ENCODE assay signal across 9 cellular contexts in the genomic region with DNA sequence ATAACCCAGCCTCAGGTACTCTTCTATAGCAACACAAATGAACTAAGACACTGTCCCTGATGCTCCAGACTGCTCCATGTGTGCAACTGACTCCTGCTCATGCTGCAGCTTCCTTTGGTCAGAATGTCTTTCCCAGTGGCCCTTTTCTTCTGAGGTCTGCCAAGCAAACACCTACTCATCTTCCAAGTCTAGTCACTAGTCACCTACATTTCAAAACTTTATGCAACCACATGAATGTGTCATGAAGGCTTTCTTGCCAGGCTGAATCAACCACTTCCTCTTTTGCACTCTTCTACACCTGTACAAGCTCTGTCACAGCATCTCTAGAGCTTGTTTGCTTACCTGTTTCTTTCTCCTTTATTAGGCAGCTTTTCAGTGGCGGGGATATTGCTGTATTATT.
DNase-seq lines count a peak whose midpoint lies in the region; ATAC-seq and TF ChIP-seq lines count a peak whose summit lies in the region.
"Had no signal": no experiment of that assay in that cellular context is flagged by ENCODE, and none has a peak within 500 bp of the region (broad histone marks: within the 10 kb centered on the region; RNA-seq: fewer than 3 reads in every experiment).

No MANE protein-coding gene starts in this region.

- H3F3A ChIP-seq in PC-9 (ENCODE audit: insufficient read depth, low read depth) = no peaks in the 10 kb centered on the region
- H3F3A ChIP-seq in neural progenitor cell (ENCODE audit: low read depth) = no peaks in the 10 kb centered on the region

- CTCF ChIA-PET in T-cell (lab: Charles Lee) (interaction anchor here (0.6 to 1.0 kb wide), 2 partner anchors 380 to 868 kb away, joined by 3 read pairs; no protein-coding TSS in a partner anchor), PC-9 (lab: Charles Lee) (no interaction called here)

- H3K36me3 ChIP-seq in PC-9 (ENCODE audit: low read depth) = no peaks in the 10 kb centered on the region
- H3K36me3 ChIP-seq in neural progenitor cell = no peaks in the 10 kb centered on the region

- H2AFZ ChIP-seq in PC-9 (no peak overlapping the region), neural progenitor cell (replicated peaks) (no peak overlapping the region)

- H3K9me3 ChIP-seq in PC-9 (ENCODE audit: insufficient read depth, low read depth) = no peaks in the 10 kb centered on the region
- no peaks in the 10 kb centered on the region for H3K9me3 ChIP-seq in neural progenitor cell (ENCODE audit: low read depth)

- ATAC-seq in GM18499 (IDR thresholded peaks at IDR 0.05; ENCODE audit: insufficient read depth, unreplicated experiment) (peak; percentile 97), GM21360 (IDR thresholded peaks at IDR 0.05; ENCODE audit: unreplicated experiment) (peak; percentile 98), HG03196 (IDR thresholded peaks at IDR 0.05; ENCODE audit: unreplicated experiment) (peak; percentile 92), T-cell (replicated peaks in 1 of 4) (peak; percentile 58 to 81 (median 74))

- peaks cover 4 to 6% of the 10 kb centered on the region in 2 donors for H3K27me3 Mint-ChIP-seq in T-cell
- no peaks in the 10 kb centered on the region for H3K27me3 Mint-ChIP-seq in neural progenitor cell (ENCODE audit: insufficient read depth, low read depth)

- intact Hi-C loops in PC-9 (cut with micrococcal nuclease; ENCODE audit: unreplicated experiment) = no loop called here

- BruUV-seq in PC-9 (replicated peaks; lab: Mats Ljungman, UMichigan) = no TSS peak

- H3K4me3 Mint-ChIP-seq in T-cell (no peak overlapping the region), neural progenitor cell (no peak overlapping the region)

- H3K27me3 ChIP-seq in PC-9 (ENCODE audit: insufficient read depth, low read depth) (no peaks in the 10 kb centered on the region), neural progenitor cell (no peaks in the 10 kb centered on the region)

- H3K4me3 ChIP-seq in PC-9 = no peak overlapping the region
- H3K4me3 ChIP-seq in neural progenitor cell = no peak overlapping the region

- H3K27ac Mint-ChIP-seq in T-cell (peak overlapping the region; percentile 32 to 57), neural progenitor cell (no peak overlapping the region)

- H3K36me3 Mint-ChIP-seq in T-cell = no peaks in the 10 kb centered on the region
- no peaks in the 10 kb centered on the region for H3K36me3 Mint-ChIP-seq in neural progenitor cell

- no peak for DNase-seq in T-cell
- DNase-seq in amygdala (lab: John Stamatoyannopoulos, UW) = no peak
- no peak for DNase-seq in PC-9
- no peak for DNase-seq in neural progenitor cell (ENCODE audit: low spot score)
- no peak for DNase-seq in NCI-H446 (lab: John Stamatoyannopoulos, UW)
- DNase-seq: NCI-H1105 had no signal

- no peaks in the 10 kb centered on the region for H3K9me2 ChIP-seq in PC-9 (ENCODE audit: insufficient read depth)

- no peak overlapping the region for H3K9ac ChIP-seq in neural progenitor cell

- no peaks in the 10 kb centered on the region for H3K79me2 ChIP-seq in PC-9 (ENCODE audit: low read depth)
- no peaks in the 10 kb centered on the region for H3K79me2 ChIP-seq in neural progenitor cell (ENCODE audit: low read depth)

- H4K20me1 ChIP-seq in PC-9 (ENCODE audit: insufficient read depth) = no peaks in the 10 kb centered on the region
- no peaks in the 10 kb centered on the region for H4K20me1 ChIP-seq in neural progenitor cell (ENCODE audit: low read depth)

- H3K27ac ChIP-seq in PC-9 (no peak overlapping the region), neural progenitor cell (no peak overlapping the region)

- H3K4me1 Mint-ChIP-seq in T-cell = peaks cover 8 to 14% (median 13%) of the 10 kb centered on the region in 3 donors
- no peaks in the 10 kb centered on the region for H3K4me1 Mint-ChIP-seq in neural progenitor cell

- H3K9me3 Mint-ChIP-seq in T-cell (no peaks in the 10 kb centered on the region), neural progenitor cell (no peaks in the 10 kb centered on the region)

- H3K4me1 ChIP-seq in PC-9 (replicated peaks; ENCODE audit: insufficient read depth) = no peaks in the 10 kb centered on the region
- no peaks in the 10 kb centered on the region for H3K4me1 ChIP-seq in neural progenitor cell

- TF ChIP-seq CTCF in PC-9 (conservative IDR thresholded peaks at IDR 0.05) = no peak
- TF ChIP-seq CTCF in neural progenitor cell (IDR thresholded peaks at IDR 0.05) = no peak

- H3K4me2 ChIP-seq in PC-9 (no peak overlapping the region), neural progenitor cell (no peak overlapping the region)

- POLR2A ChIA-PET in T-cell (lab: Charles Lee) (no interaction called here), PC-9 (lab: Charles Lee; ENCODE audit: unreplicated experiment) (no interaction called here)
